In the genomic region with DNA sequence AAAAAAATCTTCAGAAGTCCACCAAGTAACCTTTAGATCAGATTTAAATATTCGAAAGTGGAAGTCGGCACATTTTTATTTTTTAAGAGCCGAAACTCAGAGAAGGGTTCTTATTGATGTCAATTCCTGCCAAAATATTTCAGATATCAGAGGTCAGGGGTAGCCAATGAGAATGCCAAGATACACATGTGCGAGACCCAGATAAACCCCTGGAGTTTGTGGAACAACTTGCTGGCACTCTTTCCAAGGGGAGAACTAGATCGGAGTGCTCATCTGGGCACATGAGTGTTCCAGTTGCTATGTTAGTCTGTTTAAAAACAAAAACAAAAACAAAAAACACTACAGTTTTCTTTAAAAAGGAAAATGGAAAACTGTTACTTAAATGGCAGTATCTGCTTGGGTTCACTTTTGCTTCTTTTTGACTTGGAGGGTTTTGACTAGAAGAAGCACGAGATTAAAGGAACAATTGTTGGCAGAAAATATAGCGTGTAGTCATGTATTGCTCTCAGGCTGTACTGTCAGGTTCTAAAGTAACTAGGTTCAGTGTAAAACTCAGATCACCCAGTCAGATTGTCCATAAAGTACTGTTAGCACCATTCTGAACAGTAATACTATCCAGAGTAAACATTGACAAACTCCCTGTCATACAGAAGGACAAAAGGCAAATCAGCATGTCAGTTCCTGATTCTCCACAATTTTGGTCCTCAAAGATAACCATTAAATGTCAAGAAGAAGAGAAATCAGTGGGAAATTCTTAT, we compare ENCODE assay signal across 18 cellular contexts.
DNase-seq lines count a peak whose midpoint lies in the region; ATAC-seq, FAIRE-seq and TF ChIP-seq lines count a peak whose summit lies in the region.
"Had no signal": no experiment of that assay in that cellular context is flagged by ENCODE, and none has a peak within 500 bp of the region (broad histone marks: within the 10 kb centered on the region; RNA-seq: fewer than 3 reads in every experiment).

No MANE protein-coding gene starts in this region.

- peak overlapping the region; percentile 19 for H3K9ac ChIP-seq in endothelial cell of umbilical vein (replicated peaks; ENCODE audit: extremely low read depth, insufficient read depth, low read length)
- H3K9ac ChIP-seq: neural progenitor cell had no signal

- dilution Hi-C loops in endothelial cell of umbilical vein (cut with MboI; ENCODE audit: extremely low pct_ligation_motif_present, low sequenced_read_pairs), result no loop called here

- H3K36me3 ChIP-seq in endothelial cell of umbilical vein (ENCODE audit: control insufficient read depth in 2 of 2, extremely low read depth in 1 of 2, insufficient read depth in 2 of 2, low read length in 2 of 2), result no peaks in the 10 kb centered on the region
- H3K36me3 ChIP-seq: neural progenitor cell had no signal

- H3K27ac ChIP-seq in endothelial cell of umbilical vein (ENCODE audit: insufficient read depth, low read depth, low read length), result peak overlapping the region; percentile 40
- H3K27ac ChIP-seq: neural progenitor cell, SK-N-MC had no signal

- peaks cover 13% of the 10 kb centered on the region for H3K4me1 ChIP-seq in endothelial cell of umbilical vein (ENCODE audit: control insufficient read depth, extremely low read depth, insufficient read depth, low read length)
- H3K4me1 ChIP-seq: neural progenitor cell had no signal

- H4K20me1 ChIP-seq in endothelial cell of umbilical vein (replicated peaks; ENCODE audit: control insufficient read depth, extremely low read depth, insufficient read depth, low read length), result no peaks in the 10 kb centered on the region

- no peaks in the 10 kb centered on the region for H3K79me2 ChIP-seq in endothelial cell of umbilical vein (ENCODE audit: control insufficient read depth, insufficient read depth, low read length)

- intact Hi-C loops in endothelial cell of umbilical vein (cut with micrococcal nuclease), result no loop called here

- CTCF ChIA-PET in endothelial cell of umbilical vein (lab: Charles Lee), result interaction anchor here (1.2 to 3.6 kb wide), 3 partner anchors 12 to 90 kb away, joined by 3 to 10 read pairs (median 4); no protein-coding TSS in a partner anchor

- TF ChIP-seq CTCF in endothelial cell of umbilical vein (IDR thresholded peaks at IDR 0.05; ENCODE audit: extremely low read depth in 1 of 2, insufficient read depth in 1 of 2, low read depth in 1 of 2, low read length in 2 of 2), result no peak
- no peak for TF ChIP-seq CTCF in GM13977 (IDR thresholded peaks at IDR 0.05; ENCODE audit: extremely low read depth, insufficient read depth, missing control alignments)

- FAIRE-seq in endothelial cell of umbilical vein (lab: Jason Lieb, UNC), result peak; percentile 78

- peak; percentile 8 for DNase-seq in COLO668 (lab: John Stamatoyannopoulos, UW; ENCODE audit: unreplicated experiment)
- peak; percentile 44 to 86 (median 62) for DNase-seq in NCI-H1417 (lab: John Stamatoyannopoulos, UW)
- peak; percentile 88 for DNase-seq in NCI-H748 (lab: John Stamatoyannopoulos, UW; ENCODE audit: unreplicated experiment)
- peak; percentile 95 for DNase-seq in endothelial cell of umbilical vein (ENCODE audit: low read depth, low spot score)
- no peak for DNase-seq in GM13977 (ENCODE audit: low spot score)
- no peak for DNase-seq in amniotic stem cell (lab: John Stamatoyannopoulos, UW)
- DNase-seq in DMS 273 treated with DMSO at 0.1 percent for 48 hours (lab: John Stamatoyannopoulos, UW), result no peak
- DNase-seq: activated CD4-positive, alpha-beta T cell treated with anti-CD3 and anti-CD28 coated beads for 48 hours; activated naive CD4-positive, alpha-beta T cell treated with Interleukin-2 at 50 U/mL for 16 hours; CD4-positive, alpha-beta T cell; dermis blood vessel endothelial cell; KBM-7; mesendoderm; NCI-H1436 treated with DMSO at 0.1 percent for 48 hours; T-helper 9 cell had no signal

- peak overlapping the region; percentile 82 for H2AFZ ChIP-seq in endothelial cell of umbilical vein (ENCODE audit: low read depth, low read length)
- H2AFZ ChIP-seq: neural progenitor cell had no signal

- no peaks in the 10 kb centered on the region for H3K9me3 ChIP-seq in endothelial cell of umbilical vein (replicated peaks; ENCODE audit: control insufficient read depth, insufficient read depth, low read length)

- POLR2A ChIA-PET in endothelial cell of umbilical vein (lab: Charles Lee), result no interaction called here

- no TSS peak for BruUV-seq in endothelial cell of umbilical vein (replicated peaks; lab: Mats Ljungman, UMichigan)

- H3K9me1 ChIP-seq in endothelial cell of umbilical vein (replicated peaks; ENCODE audit: control insufficient read depth, extremely low read depth, insufficient read depth, low read length), result no peaks in the 10 kb centered on the region

- H3K4me2 ChIP-seq in endothelial cell of umbilical vein (ENCODE audit: insufficient read depth, low read length), result peak overlapping the region; percentile 90
- H3K4me2 ChIP-seq: neural progenitor cell had no signal

- ATAC-seq in HG03139 (IDR thresholded peaks at IDR 0.05; ENCODE audit: unreplicated experiment), result no peak

- H3K27me3 ChIP-seq in endothelial cell of umbilical vein (ENCODE audit: control insufficient read depth in 2 of 2, insufficient read depth in 2 of 2, low read length in 2 of 2), result no peaks in the 10 kb centered on the region
- H3K27me3 ChIP-seq: neural progenitor cell had no signal

- H3K4me3 ChIP-seq in endothelial cell of umbilical vein (replicated peaks in 1 of 3; ENCODE audit: insufficient read depth in 1 of 3, low read depth in 1 of 3, low read length in 3 of 3), result peak overlapping the region in 1 of 3 experiments; percentile 32
- H3K4me3 ChIP-seq: neural progenitor cell, SK-N-MC had no signal

- no peak for TF ChIP-seq POLR2A in endothelial cell of umbilical vein (IDR thresholded peaks at IDR 0.05; ENCODE audit: low read depth, low read length)

- in situ Hi-C loops in GM13977 (cut with MboI; ENCODE audit: low pct_unique_long_range_greater_than_20kb, low sequenced_read_pairs, unreplicated experiment), result no loop called here

TF ChIP-seq in endothelial cell of umbilical vein, 7 proteins besides CTCF, POLR2A, EP300 and RAD21:
- TF ChIP-seq GATA2 (IDR thresholded peaks at IDR 0.05; ENCODE audit: insufficient read depth, insufficient read length, low read depth, low read length) (peak; percentile 51), EZH2 (IDR thresholded peaks at IDR 0.05; ENCODE audit: borderline replicate concordance, low read depth, low read length, severe bottlenecking) (no peak)

Comparison
In these comparisons a context has a peak if more than half of its experiments do, and no peak if none do; other contexts are left out.
1. DNase-seq: peak in COLO668 (single experiment), NCI-H1417 (3 of 3), NCI-H748 (single experiment) and endothelial cell of umbilical vein (single experiment); none in GM13977 (single experiment), amniotic stem cell (single experiment) and DMS 273 treated with DMSO at 0.1 percent for 48 hours (single experiment).